ENCODE assay signal across 1 cellular context in the genomic region with DNA sequence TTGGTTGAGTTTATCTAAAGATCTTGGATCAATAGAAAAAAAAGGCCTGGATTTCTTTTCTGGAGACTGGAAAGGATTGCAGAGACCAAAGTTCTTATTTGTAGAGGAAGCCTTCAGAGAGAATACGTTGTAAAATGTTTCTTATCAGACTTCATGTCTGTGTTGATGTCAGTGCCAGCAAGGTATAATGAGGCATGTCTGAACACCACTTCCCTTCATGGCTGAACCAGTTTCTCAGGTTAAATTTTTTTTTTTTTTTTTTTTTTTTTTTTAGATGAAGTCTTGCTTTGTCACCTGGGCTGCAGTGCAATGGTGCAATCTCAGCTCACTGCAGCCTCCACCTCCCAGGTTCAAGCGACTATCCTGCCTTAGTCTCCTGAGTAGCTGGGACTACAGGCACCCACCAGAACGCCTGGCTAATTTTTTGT.
A peak's percentile ranks its signal among the peaks of the same experiment; 100 is the strongest.
TF ChIP-seq lines count a peak whose summit lies in the region.

No MANE protein-coding gene starts in this region.

TF ChIP-seq in HepG2, 621 proteins besides CTCF, POLR2A, EP300 and RAD21:
- 0 out of 2 replicates have a peak, but pooled peaks have one; percentile 23 for TF ChIP-seq NCOR1 (IDR thresholded peaks at IDR 0.05; ENCODE audit: borderline replicate concordance, low read length)
- TF ChIP-seq, protein P1, sequence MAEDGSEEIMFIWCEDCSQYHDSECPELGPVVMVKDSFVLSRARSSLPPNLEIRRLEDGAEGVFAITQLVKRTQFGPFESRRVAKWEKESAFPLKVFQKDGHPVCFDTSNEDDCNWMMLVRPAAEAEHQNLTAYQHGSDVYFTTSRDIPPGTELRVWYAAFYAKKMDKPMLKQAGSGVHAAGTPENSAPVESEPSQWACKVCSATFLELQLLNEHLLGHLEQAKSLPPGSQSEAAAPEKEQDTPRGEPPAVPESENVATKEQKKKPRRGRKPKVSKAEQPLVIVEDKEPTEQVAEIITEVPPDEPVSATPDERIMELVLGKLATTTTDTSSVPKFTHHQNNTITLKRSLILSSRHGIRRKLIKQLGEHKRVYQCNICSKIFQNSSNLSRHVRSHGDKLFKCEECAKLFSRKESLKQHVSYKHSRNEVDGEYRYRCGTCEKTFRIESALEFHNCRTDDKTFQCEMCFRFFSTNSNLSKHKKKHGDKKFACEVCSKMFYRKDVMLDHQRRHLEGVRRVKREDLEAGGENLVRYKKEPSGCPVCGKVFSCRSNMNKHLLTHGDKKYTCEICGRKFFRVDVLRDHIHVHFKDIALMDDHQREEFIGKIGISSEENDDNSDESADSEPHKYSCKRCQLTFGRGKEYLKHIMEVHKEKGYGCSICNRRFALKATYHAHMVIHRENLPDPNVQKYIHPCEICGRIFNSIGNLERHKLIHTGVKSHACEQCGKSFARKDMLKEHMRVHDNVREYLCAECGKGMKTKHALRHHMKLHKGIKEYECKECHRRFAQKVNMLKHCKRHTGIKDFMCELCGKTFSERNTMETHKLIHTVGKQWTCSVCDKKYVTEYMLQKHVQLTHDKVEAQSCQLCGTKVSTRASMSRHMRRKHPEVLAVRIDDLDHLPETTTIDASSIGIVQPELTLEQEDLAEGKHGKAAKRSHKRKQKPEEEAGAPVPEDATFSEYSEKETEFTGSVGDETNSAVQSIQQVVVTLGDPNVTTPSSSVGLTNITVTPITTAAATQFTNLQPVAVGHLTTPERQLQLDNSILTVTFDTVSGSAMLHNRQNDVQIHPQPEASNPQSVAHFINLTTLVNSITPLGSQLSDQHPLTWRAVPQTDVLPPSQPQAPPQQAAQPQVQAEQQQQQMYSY (CRISPR knock-in tag; IDR thresholded peaks at IDR 0.05): peak; percentile 91
- TF ChIP-seq NFYC (CRISPR knock-in tag; IDR thresholded peaks at IDR 0.05): 0 out of 2 replicates have a peak, but pooled peaks have one; percentile 22
- no peak for TF ChIP-seq RBM39 (IDR thresholded peaks at IDR 0.05; ENCODE audit: low read depth, low read length, poor library complexity, severe bottlenecking)
- TF ChIP-seq, protein P2, sequence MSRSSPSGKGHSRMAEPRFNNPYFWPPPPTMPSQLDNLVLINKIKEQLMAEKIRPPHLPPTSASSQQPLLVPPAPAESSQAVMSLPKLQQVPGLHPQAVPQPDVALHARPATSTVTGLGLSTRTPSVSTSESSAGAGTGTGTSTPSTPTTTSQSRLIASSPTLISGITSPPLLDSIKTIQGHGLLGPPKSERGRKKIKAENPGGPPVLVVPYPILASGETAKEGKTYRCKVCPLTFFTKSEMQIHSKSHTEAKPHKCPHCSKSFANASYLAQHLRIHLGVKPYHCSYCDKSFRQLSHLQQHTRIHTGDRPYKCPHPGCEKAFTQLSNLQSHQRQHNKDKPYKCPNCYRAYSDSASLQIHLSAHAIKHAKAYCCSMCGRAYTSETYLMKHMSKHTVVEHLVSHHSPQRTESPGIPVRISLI (CRISPR knock-in tag; IDR thresholded peaks at IDR 0.05; ENCODE audit: borderline replicate concordance): peak; percentile 21; the same call in 1 of the 2 replicates
- no peak for TF ChIP-seq ZNF777 (CRISPR knock-in tag; IDR thresholded peaks at IDR 0.05)
- no peak for TF ChIP-seq SOX6 (IDR thresholded peaks at IDR 0.05)
- peak; percentile 11; the same call in 1 of the 2 replicates for TF ChIP-seq SOX6 (CRISPR knock-in tag; IDR thresholded peaks at IDR 0.05)
- no peak for TF ChIP-seq ZNF558 (CRISPR knock-in tag; IDR thresholded peaks at IDR 0.05; ENCODE audit: borderline replicate concordance)
- peak; percentile 45 for TF ChIP-seq HNF4A (CRISPR knock-in tag; IDR thresholded peaks at IDR 0.05)
- TF ChIP-seq, protein P3, sequence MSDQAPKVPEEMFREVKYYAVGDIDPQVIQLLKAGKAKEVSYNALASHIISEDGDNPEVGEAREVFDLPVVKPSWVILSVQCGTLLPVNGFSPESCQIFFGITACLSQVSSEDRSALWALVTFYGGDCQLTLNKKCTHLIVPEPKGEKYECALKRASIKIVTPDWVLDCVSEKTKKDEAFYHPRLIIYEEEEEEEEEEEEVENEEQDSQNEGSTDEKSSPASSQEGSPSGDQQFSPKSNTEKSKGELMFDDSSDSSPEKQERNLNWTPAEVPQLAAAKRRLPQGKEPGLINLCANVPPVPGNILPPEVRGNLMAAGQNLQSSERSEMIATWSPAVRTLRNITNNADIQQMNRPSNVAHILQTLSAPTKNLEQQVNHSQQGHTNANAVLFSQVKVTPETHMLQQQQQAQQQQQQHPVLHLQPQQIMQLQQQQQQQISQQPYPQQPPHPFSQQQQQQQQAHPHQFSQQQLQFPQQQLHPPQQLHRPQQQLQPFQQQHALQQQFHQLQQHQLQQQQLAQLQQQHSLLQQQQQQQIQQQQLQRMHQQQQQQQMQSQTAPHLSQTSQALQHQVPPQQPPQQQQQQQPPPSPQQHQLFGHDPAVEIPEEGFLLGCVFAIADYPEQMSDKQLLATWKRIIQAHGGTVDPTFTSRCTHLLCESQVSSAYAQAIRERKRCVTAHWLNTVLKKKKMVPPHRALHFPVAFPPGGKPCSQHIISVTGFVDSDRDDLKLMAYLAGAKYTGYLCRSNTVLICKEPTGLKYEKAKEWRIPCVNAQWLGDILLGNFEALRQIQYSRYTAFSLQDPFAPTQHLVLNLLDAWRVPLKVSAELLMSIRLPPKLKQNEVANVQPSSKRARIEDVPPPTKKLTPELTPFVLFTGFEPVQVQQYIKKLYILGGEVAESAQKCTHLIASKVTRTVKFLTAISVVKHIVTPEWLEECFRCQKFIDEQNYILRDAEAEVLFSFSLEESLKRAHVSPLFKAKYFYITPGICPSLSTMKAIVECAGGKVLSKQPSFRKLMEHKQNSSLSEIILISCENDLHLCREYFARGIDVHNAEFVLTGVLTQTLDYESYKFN (CRISPR knock-in tag; conservative IDR thresholded peaks at IDR 0.05): 0 out of 2 replicates have a peak, but pooled peaks have one; percentile 18
TF ChIP-seq in HepG2: peak in this region for 7.
